8 cellular contexts compared by ENCODE assay signal in the genomic region with DNA sequence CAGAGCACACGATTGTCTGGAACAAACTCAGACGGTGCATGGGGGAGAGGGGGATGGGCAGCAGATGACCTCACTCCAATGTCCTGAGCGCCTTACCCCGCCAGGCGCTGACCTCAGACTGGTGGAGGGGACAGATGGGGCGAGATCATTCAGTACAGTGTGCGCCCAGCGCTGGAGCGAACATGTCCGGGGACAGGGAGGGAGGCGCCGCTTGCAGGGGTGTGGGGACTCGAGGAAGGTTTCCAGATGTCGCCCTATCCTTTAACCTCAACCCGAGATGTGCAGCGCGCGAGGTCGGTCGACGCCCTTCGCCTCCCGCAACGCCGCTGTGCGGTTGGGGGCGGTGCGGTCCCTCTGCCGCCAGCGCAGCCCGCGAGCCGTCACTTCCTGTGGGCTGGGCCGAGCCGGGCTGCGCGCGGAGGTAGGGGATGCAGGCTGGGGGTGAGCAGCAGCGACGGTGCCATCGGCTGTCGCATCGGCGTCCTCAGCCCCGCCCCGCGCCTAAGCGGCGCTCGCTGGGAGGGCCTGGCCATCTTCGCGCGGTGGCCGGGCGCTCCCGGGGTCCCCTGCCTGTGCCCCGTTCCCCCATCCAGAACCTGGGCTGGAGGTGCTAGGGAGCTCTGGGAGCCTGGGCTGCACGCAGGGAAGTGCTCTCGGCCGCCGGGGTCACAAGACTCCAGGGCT. TPM values are rescaled to one million over a fixed set of nuclear protein-coding genes. Genes with fewer than 3 reads are reported as not detected.
DNase-seq lines count a peak whose midpoint lies in the region; ATAC-seq, FAIRE-seq and TF ChIP-seq lines count a peak whose summit lies in the region.

No MANE protein-coding gene starts in this region.

- peaks cover 8% of the 10 kb centered on the region for H3K27me3 Mint-ChIP-seq in astrocyte (ENCODE audit: low read depth, unreplicated experiment)

- H3K36me3 Mint-ChIP-seq in astrocyte (ENCODE audit: low read depth, unreplicated experiment): no peaks in the 10 kb centered on the region

- no peaks in the 10 kb centered on the region for H3K36me3 ChIP-seq in astrocyte (ENCODE audit: insufficient read depth, low read length)
- H3K36me3 ChIP-seq in aorta (ENCODE audit: control insufficient read depth in 1 of 2, insufficient read depth in 2 of 2, low read length in 1 of 2): no peaks in the 10 kb centered on the region

- peak; percentile 92 for ATAC-seq in aorta (ENCODE audit: low FRiP score)

- no peaks in the 10 kb centered on the region for H3K9me3 ChIP-seq in astrocyte (ENCODE audit: insufficient read depth, low read depth, low read length)
- no peaks in the 10 kb centered on the region for H3K9me3 ChIP-seq in aorta (ENCODE audit: control insufficient read depth, low read length)

- H3K27ac ChIP-seq in astrocyte (ENCODE audit: low read depth, low read length) (peak overlapping the region; percentile 37), aorta (ENCODE audit: low read depth in 1 of 2, low read length in 2 of 2) (peak overlapping the region; percentile 31 to 59)

- no peaks in the 10 kb centered on the region for H3K27me3 ChIP-seq in astrocyte (ENCODE audit: insufficient read depth, low read length)
- H3K27me3 ChIP-seq in aorta (ENCODE audit: control insufficient read depth in 1 of 2, insufficient read depth in 2 of 2, low read length in 1 of 2): no peaks in the 10 kb centered on the region

- peak overlapping the region; percentile 95 for H3K4me2 ChIP-seq in astrocyte (ENCODE audit: low read length)

- FAIRE-seq in astrocyte (lab: Jason Lieb, UNC): no peak

- peak overlapping the region; percentile 92 for H3K4me3 Mint-ChIP-seq in astrocyte (ENCODE audit: unreplicated experiment)

- H3K4me3 ChIP-seq in astrocyte (ENCODE audit: insufficient read depth, low read depth, low read length) (peak overlapping the region; percentile 72), retinal pigment epithelial cell (ENCODE audit: low read length) (peak overlapping the region; percentile 68), aorta (ENCODE audit: low read length in 2 of 2) (peak overlapping the region; percentile 5 to 40)

- 0 to 1% methylated on average over 50 to 61 of the region's 61 CpGs for WGBS in aorta, 2 donors

- DNase-seq in DMS79 treated with DMSO at 0.1 percent for 48 hours (lab: John Stamatoyannopoulos, UW): peak; percentile 24
- DNase-seq in DMS79 (lab: John Stamatoyannopoulos, UW): no peak
- peak; percentile 25 for DNase-seq in NCI-H128 (lab: John Stamatoyannopoulos, UW; ENCODE audit: unreplicated experiment)
- DNase-seq in T-helper 2 cell: peak; percentile 66 to 91 (median 79)
- no peak for DNase-seq in astrocyte (ENCODE audit: low read depth)
- peak; percentile 87 to 89 for DNase-seq in hippocampal formation (lab: John Stamatoyannopoulos, UW)
- no peak for DNase-seq in retinal pigment epithelial cell (ENCODE audit: low read depth)
- peak; percentile 83 to 92 for DNase-seq in aorta

- no peaks in the 10 kb centered on the region for H3K9me3 Mint-ChIP-seq in astrocyte (ENCODE audit: unreplicated experiment)

- H3K9ac ChIP-seq in astrocyte (ENCODE audit: low read length): peak overlapping the region; percentile 83

- no peaks in the 10 kb centered on the region for H4K20me1 ChIP-seq in astrocyte (ENCODE audit: insufficient read depth, low read length)

- no peak for TF ChIP-seq CTCF in astrocyte (IDR thresholded peaks at IDR 0.05; ENCODE audit: insufficient read depth, low read depth, low read length)
- no peak for TF ChIP-seq CTCF in retinal pigment epithelial cell (conservative IDR thresholded peaks at IDR 0.05; ENCODE audit: low read depth, low read length)

- H2AFZ ChIP-seq in astrocyte (ENCODE audit: low read depth, low read length): peak overlapping the region; percentile 98

- H3K79me2 ChIP-seq in astrocyte (ENCODE audit: insufficient read depth, low read length): no peaks in the 10 kb centered on the region

- H3K27ac Mint-ChIP-seq in astrocyte (ENCODE audit: unreplicated experiment): peak overlapping the region; percentile 98

- peaks cover 16% of the 10 kb centered on the region for H3K4me1 ChIP-seq in astrocyte (ENCODE audit: insufficient read depth, low read length)
- H3K4me1 ChIP-seq in aorta (ENCODE audit: control insufficient read depth in 1 of 2, insufficient read depth in 2 of 2, low read length in 2 of 2): no peaks in the 10 kb centered on the region

- intact Hi-C loops in aorta (cut with DNase I): no loop called here

- peaks cover 6% of the 10 kb centered on the region for H3K4me1 Mint-ChIP-seq in astrocyte (ENCODE audit: low read depth, unreplicated experiment)

RNA-seq across cellular contexts. Expression of gene CDR2L, which starts 5.3 kb away (rescaled TPM):
- total RNA-seq in astrocyte: 59.1 and 62.9 TPM in 2 replicates
- 10 to 100 TPM; 20.2 to 23.6 TPM for total RNA-seq in aorta
- 1 to 10 TPM; 5.8 to 7.4 TPM for polyA plus RNA-seq in aorta

RNA-seq across cellular contexts. Expression of gene HID1, which starts 9.6 kb away (rescaled TPM):
- 2.5 and 2.6 TPM in 2 replicates for total RNA-seq in astrocyte
- 10 to 100 TPM; 10.7 to 32.6 TPM for total RNA-seq in aorta
- 1 to 10 TPM; 6.1 to 7.8 TPM for polyA plus RNA-seq in aorta

RNA-seq across cellular contexts. Expression of gene MRPL58, which starts 30.3 kb away (rescaled TPM):
- 23.8 and 24.4 TPM in 2 replicates for total RNA-seq in astrocyte
- total RNA-seq in aorta: 10 to 100 TPM; 16.6 to 17.4 TPM
- 10 to 100 TPM; 25.2 to 31.2 TPM for polyA plus RNA-seq in aorta

RNA-seq across cellular contexts. Expression of gene OTOP3, which starts 46.4 kb away (rescaled TPM):
- not detected in 2 replicates for total RNA-seq in astrocyte
- total RNA-seq in aorta: not detected
- 1 to 10 TPM in 1 of 2 donors, not detected in 1; 1.8 TPM for polyA plus RNA-seq in aorta

RNA-seq across cellular contexts. Expression of gene OTOP2, which starts 58.0 kb away (rescaled TPM):
- total RNA-seq in astrocyte (not detected in 2 replicates), aorta (not detected)
- under 1 TPM in 1 of 2 donors, not detected in 1; 0.25 TPM for polyA plus RNA-seq in aorta

Comparison
In these comparisons a context has a peak if more than half of its experiments do, and no peak if none do; other contexts are left out.
1. DNase-seq: peak in DMS79 treated with DMSO at 0.1 percent for 48 hours (single experiment), NCI-H128 (single experiment), T-helper 2 cell (5 of 5), hippocampal formation (2 of 2) and aorta (2 of 2); none in DMS79 (single experiment), astrocyte (single experiment) and retinal pigment epithelial cell (single experiment).
2. Peak in every context shown above with its lines, with median percentiles within 50 percentile points of each other: H3K4me3 ChIP-seq.